9 cellular contexts compared by ENCODE assay signal in genomic region chr5:150516011-150516410, GRCh38. TPM values are rescaled to one million over a fixed set of nuclear protein-coding genes. Genes with fewer than 3 reads are reported as not detected.
A peak's percentile ranks its signal among the peaks of the same experiment; 100 is the strongest.
DNase-seq lines count a peak whose midpoint lies in the region; ATAC-seq and TF ChIP-seq lines count a peak whose summit lies in the region.
"Had no signal": no experiment of that assay in that cellular context is flagged by ENCODE, and none has a peak within 500 bp of the region (broad histone marks: within the 10 kb centered on the region; RNA-seq: fewer than 3 reads in every experiment).

No MANE protein-coding gene starts in this region.

- no peak overlapping the region for H3K4me2 ChIP-seq in hepatocyte

- 63% methylated on average over 5 of the region's 5 CpGs for WGBS in hepatocyte (ENCODE audit: low lambda C conversion rate, missing lambda C conversion rate)
- WGBS in spleen, 5 donors: 65 to 80% (median 73%) methylated on average over 5 of the region's 5 CpGs

- H3K79me2 ChIP-seq in hepatocyte: peaks cover 95% of the 10 kb centered on the region

- no peaks in the 10 kb centered on the region for H3K9me2 ChIP-seq in hepatocyte (replicated peaks; ENCODE audit: insufficient read depth)

- DNase-seq in H4 (ENCODE audit: low spot score): peak; percentile 27
- peak in 1 of 2 donors; percentile 74 for DNase-seq in ascending aorta (ENCODE audit: low spot score in 2 of 2)
- peak; percentile 61 for DNase-seq in hepatocyte (ENCODE audit: low spot score)
- DNase-seq in spleen: no peak
- no peak for DNase-seq in NCI-H2171 (lab: John Stamatoyannopoulos, UW)
- DNase-seq in activated naive CD4-positive, alpha-beta T cell treated with anti-CD3 and anti-CD28 coated beads, Interleukin-2, amount 50 U/mL, for 72 hours (ENCODE audit: low spot score in 2 of 2): no peak
- no peak for DNase-seq in NCI-H510A (lab: John Stamatoyannopoulos, UW)
- no peak for DNase-seq in activated T-helper 2 cell treated with anti-CD3 and anti-CD28 coated beads, Interferon-gamma antibody, Interleukin-2, Interleukin-4, amounts not matched to agents 10 μg/mL and 5 μg/mL and 100 μg/mL, durations not matched to agents 14 hours and 24 hours and 36 hours (ENCODE audit: low spot score)
- DNase-seq: posterior cingulate gyrus had no signal

- peaks cover 1 to 14% of the 10 kb centered on the region in 2 donors for H3K36me3 ChIP-seq in ascending aorta
- no peaks in the 10 kb centered on the region for H3K36me3 ChIP-seq in hepatocyte (replicated peaks; ENCODE audit: insufficient read depth, low read depth)
- H3K36me3 ChIP-seq in spleen: peaks cover 0 to 32% (median 0%) of the 10 kb centered on the region in 6 donors

- no peak for TF ChIP-seq POLR2A in spleen (IDR thresholded peaks at IDR 0.05)

- H3K4me1 Mint-ChIP-seq in activated T-helper 2 cell treated with anti-CD3 and anti-CD28 coated beads, Interferon-gamma antibody, Interleukin-2, Interleukin-4, amounts not matched to agents 10 μg/mL and 5 μg/mL and 100 μg/mL, durations not matched to agents 14 hours and 24 hours and 36 hours (ENCODE audit: low read depth): no peaks in the 10 kb centered on the region

- no peak overlapping the region for H2AFZ ChIP-seq in hepatocyte

- no peak overlapping the region for H3K27ac Mint-ChIP-seq in activated naive CD4-positive, alpha-beta T cell treated with anti-CD3 and anti-CD28 coated beads, Interleukin-2, amount 50 U/mL, for 72 hours
- no peak overlapping the region for H3K27ac Mint-ChIP-seq in activated T-helper 2 cell treated with anti-CD3 and anti-CD28 coated beads, Interferon-gamma antibody, Interleukin-2, Interleukin-4, amounts not matched to agents 10 μg/mL and 5 μg/mL and 100 μg/mL, durations not matched to agents 14 hours and 24 hours and 36 hours

- H3K27ac ChIP-seq in ascending aorta: peak overlapping the region; percentile 78 to 87
- H3K27ac ChIP-seq in hepatocyte: peak overlapping the region; percentile 70
- peak overlapping the region in 7 of 8 donors; percentile 2 to 81 (median 75) for H3K27ac ChIP-seq in spleen

- H3K27me3 Mint-ChIP-seq in activated T-helper 2 cell treated with anti-CD3 and anti-CD28 coated beads, Interferon-gamma antibody, Interleukin-2, Interleukin-4, amounts not matched to agents 10 μg/mL and 5 μg/mL and 100 μg/mL, durations not matched to agents 14 hours and 24 hours and 36 hours (ENCODE audit: low read depth): no peaks in the 10 kb centered on the region

- H3K9me3 Mint-ChIP-seq in activated naive CD4-positive, alpha-beta T cell treated with anti-CD3 and anti-CD28 coated beads, Interleukin-2, amount 50 U/mL, for 72 hours: no peaks in the 10 kb centered on the region
- no peaks in the 10 kb centered on the region for H3K9me3 Mint-ChIP-seq in activated T-helper 2 cell treated with anti-CD3 and anti-CD28 coated beads, Interferon-gamma antibody, Interleukin-2, Interleukin-4, amounts not matched to agents 10 μg/mL and 5 μg/mL and 100 μg/mL, durations not matched to agents 14 hours and 24 hours and 36 hours

- no peak for ATAC-seq in activated naive CD4-positive, alpha-beta T cell treated with anti-CD3 and anti-CD28 coated beads, Interleukin-2, amount 50 U/mL, for 72 hours

- TF ChIP-seq CTCF in ascending aorta (IDR thresholded peaks at IDR 0.05): no peak
- no peak for TF ChIP-seq CTCF in hepatocyte (IDR thresholded peaks at IDR 0.05; ENCODE audit: poor library complexity)
- no peak for TF ChIP-seq CTCF in spleen (IDR thresholded peaks at IDR 0.05 in 8 of 11, conservative IDR thresholded peaks at IDR 0.05 in 3 of 11)

- H3K4me3 ChIP-seq in ascending aorta (no peak overlapping the region), hepatocyte (no peak overlapping the region), spleen (no peak overlapping the region)

- peaks cover 63% of the 10 kb centered on the region for H4K20me1 ChIP-seq in hepatocyte (ENCODE audit: insufficient read depth, poor library complexity, severe bottlenecking)

- no peaks in the 10 kb centered on the region for H3K27me3 ChIP-seq in ascending aorta
- H3K27me3 ChIP-seq in hepatocyte: no peaks in the 10 kb centered on the region
- H3K27me3 ChIP-seq in spleen (replicated peaks in 1 of 7): no peaks in the 10 kb centered on the region

- no peak overlapping the region for H3K4me3 Mint-ChIP-seq in activated T-helper 2 cell treated with anti-CD3 and anti-CD28 coated beads, Interferon-gamma antibody, Interleukin-2, Interleukin-4, amounts not matched to agents 10 μg/mL and 5 μg/mL and 100 μg/mL, durations not matched to agents 14 hours and 24 hours and 36 hours (ENCODE audit: low read depth)

- H3K36me3 Mint-ChIP-seq in activated naive CD4-positive, alpha-beta T cell treated with anti-CD3 and anti-CD28 coated beads, Interleukin-2, amount 50 U/mL, for 72 hours: no peaks in the 10 kb centered on the region
- no peaks in the 10 kb centered on the region for H3K36me3 Mint-ChIP-seq in activated T-helper 2 cell treated with anti-CD3 and anti-CD28 coated beads, Interferon-gamma antibody, Interleukin-2, Interleukin-4, amounts not matched to agents 10 μg/mL and 5 μg/mL and 100 μg/mL, durations not matched to agents 14 hours and 24 hours and 36 hours (ENCODE audit: low read depth)

- H3K4me1 ChIP-seq in ascending aorta (peaks cover 24 to 69% of the 10 kb centered on the region in 2 donors), hepatocyte (ENCODE audit: insufficient read depth) (peaks cover 58% of the 10 kb centered on the region), spleen (peaks cover 24 to 100% (median 80%) of the 10 kb centered on the region in 6 donors)

- intact Hi-C loops in ascending aorta (cut with DNase I): loop anchor here (1.0 kb wide), 1 partner anchor 30 kb away; no protein-coding TSS in a partner anchor
- intact Hi-C loops in spleen (cut with DNase I; ENCODE audit: low total_unique reads): loop anchor here (10.0 kb wide), 1 partner anchor 51 kb away; no protein-coding TSS in a partner anchor
- intact Hi-C loops in activated T-helper 2 cell treated with anti-CD3 and anti-CD28 coated beads, Interferon-gamma antibody, Interleukin-2, Interleukin-4, amounts not matched to agents 10 μg/mL and 5 μg/mL and 100 μg/mL, durations not matched to agents 14 hours and 24 hours and 36 hours (cut with micrococcal nuclease): no loop called here

- H3K9me3 ChIP-seq in ascending aorta (no peaks in the 10 kb centered on the region), hepatocyte (ENCODE audit: low read depth) (no peaks in the 10 kb centered on the region), spleen (no peaks in the 10 kb centered on the region)

RNA-seq across cellular contexts. Expression of gene NDST1, which starts 8.1 kb away (rescaled TPM):
- 18.8 and 26.6 TPM in 2 replicates for total RNA-seq in H4 (2014; rRNA removed; shearing (Covaris generic))
- total RNA-seq in ascending aorta (71.5 TPM), hepatocyte (66.7 and 85.1 TPM in 2 replicates), spleen (100 to 1,000 TPM; 123 to 360 (median 261) TPM)
- polyA plus RNA-seq in hepatocyte (30.2 and 42.5 TPM in 2 replicates), spleen (10 to 100 TPM in 1 of 3 donors, 1 to 10 TPM in 2; 6.1 to 45.7 (median 6.8) TPM)
- 1 to 10 TPM in 1 of 2 donors, under 1 TPM in 1; 0.87 to 4.5 TPM for total RNA-seq in activated naive CD4-positive, alpha-beta T cell treated with anti-CD3 and anti-CD28 coated beads, Interleukin-2, amount 50 U/mL, for 72 hours
- total RNA-seq in activated T-helper 2 cell treated with anti-CD3 and anti-CD28 coated beads, Interferon-gamma antibody, Interleukin-2, Interleukin-4, amounts not matched to agents 10 μg/mL and 5 μg/mL and 100 μg/mL, durations not matched to agents 14 hours and 24 hours and 36 hours: 2.4 and 3.0 TPM in 2 replicates

Comparison
In these comparisons a context has a peak if more than half of its experiments do, and no peak if none do; other contexts are left out.
1. DNase-seq: peak in H4 (single experiment) and hepatocyte (single experiment); none in spleen (single experiment), NCI-H2171 (single experiment), activated naive CD4-positive, alpha-beta T cell treated with anti-CD3 and anti-CD28 coated beads, Interleukin-2, amount 50 U/mL, for 72 hours (0 of 2), NCI-H510A (single experiment) and activated T-helper 2 cell treated with anti-CD3 and anti-CD28 coated beads, Interferon-gamma antibody, Interleukin-2, Interleukin-4, amounts not matched to agents 10 μg/mL and 5 μg/mL and 100 μg/mL, durations not matched to agents 14 hours and 24 hours and 36 hours (single experiment).
2. Peak in every context shown above with its lines, with median percentiles within 50 percentile points of each other: H3K27ac ChIP-seq.